8 cellular contexts compared by ENCODE assay signal in the genomic region with DNA sequence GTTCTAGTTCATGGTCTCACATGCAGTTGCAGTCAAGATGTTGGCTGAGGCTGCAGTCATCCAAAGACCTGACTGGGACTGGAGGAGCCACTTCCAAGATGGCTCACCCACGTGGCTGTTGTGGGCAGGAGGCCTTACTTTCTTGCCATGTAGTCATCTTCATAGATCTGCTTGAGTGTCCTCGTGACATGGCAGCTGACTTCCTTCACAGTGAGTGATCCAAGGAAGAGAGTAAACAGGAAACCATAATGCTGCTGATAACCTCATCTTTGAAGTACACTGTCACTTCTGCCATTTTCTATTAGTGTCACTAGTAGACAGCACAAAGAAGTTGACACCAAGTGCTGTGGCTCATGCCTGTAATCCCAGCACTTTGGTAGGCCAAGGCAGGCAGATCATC. TPM values are rescaled to one million over a fixed set of nuclear protein-coding genes. Genes with fewer than 3 reads are reported as not detected.
DNase-seq lines count a peak whose midpoint lies in the region; ATAC-seq and TF ChIP-seq lines count a peak whose summit lies in the region.

No MANE protein-coding gene starts in this region.

- peaks cover 4% of the 10 kb centered on the region for H3K36me3 Mint-ChIP-seq in CD4-positive, alpha-beta T cell (ENCODE audit: low read depth)

- intact Hi-C loops in CD4-positive, alpha-beta T cell (cut with DNase I, micrococcal nuclease) = no loop called here

- H3K27ac Mint-ChIP-seq in CD4-positive, alpha-beta T cell = peak overlapping the region; percentile 90

- POLR2A ChIA-PET in CD4-positive, alpha-beta T cell (lab: Charles Lee) = interaction anchor here (1.2 to 2.8 kb wide), 2 partner anchors 40 to 45 kb away, joined by 3 to 12 read pairs; a partner anchor contains a TSS

- peak; percentile 8 to 54 (median 30) for DNase-seq in CD4-positive, alpha-beta T cell
- DNase-seq in T-helper 1 cell = peak; percentile 11 to 91 (median 31)
- peak; percentile 42 to 57 (median 45) for DNase-seq in effector memory CD4-positive, alpha-beta T cell
- DNase-seq in cortex of kidney (lab: John Stamatoyannopoulos, UW) = no peak
- DNase-seq in GDM1 (lab: John Stamatoyannopoulos, UW) = no peak
- DNase-seq in SHP77 treated with DMSO at 0.1 percent for 48 hours (lab: John Stamatoyannopoulos, UW) = no peak
- no peak for DNase-seq in NCI-H1436 treated with DMSO at 0.1 percent for 48 hours (lab: John Stamatoyannopoulos, UW)

- H3K27me3 Mint-ChIP-seq in CD4-positive, alpha-beta T cell = no peaks in the 10 kb centered on the region

- H3K4me1 ChIP-seq in effector memory CD4-positive, alpha-beta T cell (ENCODE audit: control insufficient read depth, insufficient read depth, low read length, poor library complexity, severe bottlenecking) = peaks cover 11% of the 10 kb centered on the region

- CTCF ChIA-PET in CD4-positive, alpha-beta T cell (lab: Charles Lee) = no interaction called here

- H3K9me3 Mint-ChIP-seq in CD4-positive, alpha-beta T cell = peaks cover 4% of the 10 kb centered on the region

- ATAC-seq in CD4-positive, alpha-beta T cell (ENCODE audit: poor library complexity) = peak; percentile 92
- peak; percentile 54 for ATAC-seq in GM21515 (IDR thresholded peaks at IDR 0.05; ENCODE audit: unreplicated experiment)

- H3K4me1 Mint-ChIP-seq in CD4-positive, alpha-beta T cell (ENCODE audit: low read depth) = peaks cover 39% of the 10 kb centered on the region

- no peak for TF ChIP-seq CTCF in CD4-positive, alpha-beta T cell (IDR thresholded peaks at IDR 0.05)

- H3K4me3 Mint-ChIP-seq in CD4-positive, alpha-beta T cell = no peak overlapping the region

- no peak overlapping the region for H3K4me3 ChIP-seq in effector memory CD4-positive, alpha-beta T cell (ENCODE audit: insufficient read depth, low read depth, low read length, poor library complexity, severe bottlenecking)

- no peaks in the 10 kb centered on the region for H3K27me3 ChIP-seq in CD4-positive, alpha-beta T cell (ENCODE audit: control insufficient read depth, insufficient read depth, low read length)
- no peaks in the 10 kb centered on the region for H3K27me3 ChIP-seq in effector memory CD4-positive, alpha-beta T cell (replicated peaks; ENCODE audit: control insufficient read depth, insufficient read depth, low read length, poor library complexity, severe bottlenecking)

- no peaks in the 10 kb centered on the region for H3K9me3 ChIP-seq in CD4-positive, alpha-beta T cell (ENCODE audit: control insufficient read depth, low read length)
- H3K9me3 ChIP-seq in effector memory CD4-positive, alpha-beta T cell (ENCODE audit: control insufficient read depth, low read length) = no peaks in the 10 kb centered on the region

- H3K27ac ChIP-seq in CD4-positive, alpha-beta T cell (ENCODE audit: low read depth, low read length) = no peak overlapping the region
- no peak overlapping the region for H3K27ac ChIP-seq in effector memory CD4-positive, alpha-beta T cell (ENCODE audit: insufficient read depth, low read length, poor library complexity, severe bottlenecking)

- H3K36me3 ChIP-seq in effector memory CD4-positive, alpha-beta T cell (ENCODE audit: control insufficient read depth, insufficient read depth, low read length) = no peaks in the 10 kb centered on the region

RNA-seq across cellular contexts. Expression of a gene that starts 40.1 kb away (rescaled TPM):
- total RNA-seq in CD4-positive, alpha-beta T cell = 10 to 100 TPM; 91.0 to 92.5 TPM

Comparison
In these comparisons a context has a peak if more than half of its experiments do, and no peak if none do; other contexts are left out.
1. DNase-seq: peak in CD4-positive, alpha-beta T cell (10 of 10), T-helper 1 cell (5 of 5) and effector memory CD4-positive, alpha-beta T cell (3 of 3); none in cortex of kidney (single experiment), GDM1 (single experiment), SHP77 treated with DMSO at 0.1 percent for 48 hours (single experiment) and NCI-H1436 treated with DMSO at 0.1 percent for 48 hours (single experiment).